In genomic region chr4:37830640-37831039, GRCh38 we compare ENCODE assay signal across 19 cellular contexts.
"Had no signal": no experiment of that assay in that cellular context is flagged by ENCODE, and none has a peak within 500 bp of the region (broad histone marks: within the 10 kb centered on the region; RNA-seq: fewer than 3 reads in every experiment).

No MANE protein-coding gene starts in this region.

- H3K27me3 ChIP-seq: stomach, testis, upper lobe of left lung had no signal

- H3K4me3 ChIP-seq: left ventricle myocardium inferior, stomach, testis, upper lobe of left lung had no signal

- H3K4me3 Mint-ChIP-seq: activated CD4-positive, alpha-beta memory T cell treated with anti-CD3 and anti-CD28 coated beads for 36 hours; activated CD8-positive, alpha-beta memory T cell treated with anti-CD3 and anti-CD28 coated beads, Interleukin-2, amount 10 ng/mL, durations not matched to agents 7 days and 5 days; activated naive CD4-positive, alpha-beta T cell treated with anti-CD3 and anti-CD28 coated beads for 36 hours; activated naive CD8-positive, alpha-beta T cell treated with anti-CD3 and anti-CD28 coated beads, Interleukin-2, amount 50 U/mL, for 24 hours had no signal

- H3K27ac Mint-ChIP-seq: activated CD4-positive, alpha-beta memory T cell treated with anti-CD3 and anti-CD28 coated beads for 36 hours; activated CD8-positive, alpha-beta memory T cell treated with anti-CD3 and anti-CD28 coated beads, Interleukin-2, amount 10 ng/mL, durations not matched to agents 7 days and 5 days; activated naive CD4-positive, alpha-beta T cell treated with anti-CD3 and anti-CD28 coated beads for 36 hours; activated naive CD8-positive, alpha-beta T cell treated with anti-CD3 and anti-CD28 coated beads, Interleukin-2, amount 50 U/mL, for 24 hours; activated T-helper 2 cell treated with anti-CD3 and anti-CD28 coated beads, Interferon-gamma antibody, Interleukin-2, Interleukin-4, amounts not matched to agents 10 μg/mL and 5 μg/mL and 100 μg/mL, durations not matched to agents 14 hours and 24 hours and 36 hours had no signal

- H3K27ac ChIP-seq: left ventricle myocardium inferior, stomach, testis, upper lobe of left lung, VCaP had no signal

- H3K9me3 ChIP-seq: left ventricle myocardium inferior, stomach, testis, upper lobe of left lung had no signal

- DNase-seq: activated CD4-positive, alpha-beta memory T cell treated with anti-CD3 and anti-CD28 coated beads for 36 hours; activated CD8-positive, alpha-beta memory T cell treated with anti-CD3 and anti-CD28 coated beads, Interleukin-2, amount 10 ng/mL, durations not matched to agents 7 days and 5 days; activated naive CD4-positive, alpha-beta T cell treated with anti-CD3 and anti-CD28 coated beads for 36 hours; activated naive CD8-positive, alpha-beta T cell treated with anti-CD3 and anti-CD28 coated beads, Interleukin-2, amount 50 U/mL, for 24 hours; activated T-cell treated with anti-CD3 and anti-CD28 coated beads, Interleukin-2, amount 50 U/mL, for 1 hour; aorta; erythroblast; hypothalamus; left ventricle myocardium inferior; mesenchymal stem cell; naive thymus-derived CD8-positive, alpha-beta T cell; retina; stimulated activated CD4-positive, alpha-beta T cell treated with anti-CD3 and anti-CD28 coated beads, Interleukin-12 subunit alpha, Interleukin-12 subunit beta, amount 100 ng/mL, for 4 hours; stimulated activated CD4-positive, alpha-beta T cell treated with anti-CD3 and anti-CD28 coated beads, Interleukin-2, amount 100 ng/mL, for 24 hours; stomach; testis; upper lobe of left lung had no signal

- H3K9me3 Mint-ChIP-seq: activated CD4-positive, alpha-beta memory T cell treated with anti-CD3 and anti-CD28 coated beads for 36 hours; activated naive CD4-positive, alpha-beta T cell treated with anti-CD3 and anti-CD28 coated beads for 36 hours; activated naive CD8-positive, alpha-beta T cell treated with anti-CD3 and anti-CD28 coated beads, Interleukin-2, amount 50 U/mL, for 24 hours; activated T-helper 2 cell treated with anti-CD3 and anti-CD28 coated beads, Interferon-gamma antibody, Interleukin-2, Interleukin-4, amounts not matched to agents 10 μg/mL and 5 μg/mL and 100 μg/mL, durations not matched to agents 14 hours and 24 hours and 36 hours; naive thymus-derived CD8-positive, alpha-beta T cell had no signal

- H3K27me3 Mint-ChIP-seq: activated CD4-positive, alpha-beta memory T cell treated with anti-CD3 and anti-CD28 coated beads for 36 hours; activated CD8-positive, alpha-beta memory T cell treated with anti-CD3 and anti-CD28 coated beads, Interleukin-2, amount 10 ng/mL, durations not matched to agents 7 days and 5 days; activated naive CD8-positive, alpha-beta T cell treated with anti-CD3 and anti-CD28 coated beads, Interleukin-2, amount 50 U/mL, for 24 hours; naive thymus-derived CD8-positive, alpha-beta T cell had no signal
